In genomic region chr12:108792361-108793292, GRCh38 we compare ENCODE assay signal across 14 cellular contexts.
A peak's percentile ranks its signal among the peaks of the same experiment; 100 is the strongest.
DNase-seq lines count a peak whose midpoint lies in the region; ATAC-seq and TF ChIP-seq lines count a peak whose summit lies in the region.
"Had no signal": no experiment of that assay in that cellular context is flagged by ENCODE, and none has a peak within 500 bp of the region (broad histone marks: within the 10 kb centered on the region; RNA-seq: fewer than 3 reads in every experiment).

No MANE protein-coding gene starts in this region.

- H2AFZ ChIP-seq in GM23248: no peak overlapping the region
- no peak overlapping the region for H2AFZ ChIP-seq in neuronal stem cell (ENCODE audit: low read length)

- H3K79me1 ChIP-seq in neuronal stem cell (ENCODE audit: low read depth, low read length): no peaks in the 10 kb centered on the region

- no peak overlapping the region for H2BK5ac ChIP-seq in neuronal stem cell (ENCODE audit: low read length)

- H3K4me2 ChIP-seq in GM23248 (ENCODE audit: unreplicated experiment): no peak overlapping the region
- no peak overlapping the region for H3K4me2 ChIP-seq in neuronal stem cell (ENCODE audit: insufficient read depth, low read length, poor library complexity, severe bottlenecking)

- BruUV-seq in Calu3 (replicated peaks; lab: Mats Ljungman, UMichigan): no TSS peak

- H4K20me1 ChIP-seq in GM23248 (ENCODE audit: insufficient read depth): no peaks in the 10 kb centered on the region

- no peaks in the 10 kb centered on the region for H3K9me2 ChIP-seq in GM23248 (ENCODE audit: insufficient read depth)

- no peak overlapping the region for H3K14ac ChIP-seq in neuronal stem cell (ENCODE audit: low read length)

- peaks cover 60% of the 10 kb centered on the region for H3K36me3 ChIP-seq in GM23248 (ENCODE audit: low read depth)
- H3K36me3 ChIP-seq in ascending aorta: peaks cover 42 to 69% of the 10 kb centered on the region in 2 donors
- H3K36me3 ChIP-seq in neuronal stem cell (replicated peaks in 1 of 2; ENCODE audit: control insufficient read depth in 2 of 2, insufficient read depth in 2 of 2, low read length in 2 of 2): peaks cover 27 to 81% of the 10 kb centered on the region in 2 donors
- H3K36me3 ChIP-seq in upper lobe of left lung: peaks cover 24 to 94% (median 47%) of the 10 kb centered on the region in 4 donors
- H3K36me3 ChIP-seq: breast epithelium had no signal

- WGBS in GM23248 (ENCODE audit: low coverage in 1 of 2, low lambda C conversion rate in 2 of 2, missing lambda C conversion rate in 2 of 2), 2 experiments: 90 to 91% methylated on average over 27 of the region's 27 CpGs
- no CpG with 5 or more reads among the region's 27 CpGs for WGBS in neuronal stem cell (ENCODE audit: extremely low coverage in 2 of 2, insufficient read length in 2 of 2, insufficient replicate concordance in 1 of 2), 2 donors
- 89 to 93% methylated on average over 21 to 27 of the region's 27 CpGs for WGBS in upper lobe of left lung, 2 donors

- no peak overlapping the region; the same call in 1 of the 2 replicates for H3K9ac ChIP-seq in GM23248
- H3K9ac ChIP-seq in neuronal stem cell (ENCODE audit: low read depth, low read length, poor library complexity): peak overlapping the region; percentile 55

- peak overlapping the region; percentile 25 for H3K27ac Mint-ChIP-seq in Calu3 (ENCODE audit: unreplicated experiment)
- H3K27ac Mint-ChIP-seq in stimulated activated memory B cell treated with anti-CD40 and anti-IgM and Interleukin-4, amounts not matched to agents 10 μg/mL and 1 μg/mL and 100 μg/mL, for 72 hours: no peak overlapping the region

- H3F3A ChIP-seq in GM23248 (ENCODE audit: insufficient read depth): no peaks in the 10 kb centered on the region

- no peak for TF ChIP-seq POLR2A in upper lobe of left lung (IDR thresholded peaks at IDR 0.05)

- H3K23ac ChIP-seq in neuronal stem cell (ENCODE audit: low read depth, low read length, poor library complexity): no peak overlapping the region

- H3K27me3 ChIP-seq in GM23248 (replicated peaks; ENCODE audit: insufficient read depth) (no peaks in the 10 kb centered on the region), ascending aorta (no peaks in the 10 kb centered on the region), neuronal stem cell (ENCODE audit: control insufficient read depth in 3 of 3, insufficient read depth in 3 of 3, low read depth in 1 of 3, low read length in 3 of 3) (no peaks in the 10 kb centered on the region), upper lobe of left lung (no peaks in the 10 kb centered on the region)
- H3K27me3 ChIP-seq: breast epithelium, thyroid gland had no signal

- no peak for TF ChIP-seq CTCF in Calu3 (IDR thresholded peaks at IDR 0.05; ENCODE audit: unreplicated experiment)
- no peak for TF ChIP-seq CTCF in ascending aorta (IDR thresholded peaks at IDR 0.05)
- no peak for TF ChIP-seq CTCF in upper lobe of left lung (IDR thresholded peaks at IDR 0.05)

- peak overlapping the region; percentile 58 for H3K18ac ChIP-seq in neuronal stem cell (ENCODE audit: low read length)

- no peak overlapping the region for H2BK12ac ChIP-seq in neuronal stem cell (ENCODE audit: low read length)

- CTCF ChIA-PET in Calu3 (lab: Charles Lee): no interaction called here

- H4K8ac ChIP-seq in neuronal stem cell (ENCODE audit: low read depth, low read length): no peak overlapping the region

- peaks cover 51% of the 10 kb centered on the region for H3K36me3 Mint-ChIP-seq in Calu3 (ENCODE audit: insufficient read depth, unreplicated experiment)
- peaks cover 61% of the 10 kb centered on the region for H3K36me3 Mint-ChIP-seq in stimulated activated memory B cell treated with anti-CD40 and anti-IgM and Interleukin-4, amounts not matched to agents 10 μg/mL and 1 μg/mL and 100 μg/mL, for 72 hours

- H2BK120ac ChIP-seq in neuronal stem cell (ENCODE audit: low read depth, low read length): no peak overlapping the region

- H3K9me3 ChIP-seq in GM23248 (ENCODE audit: low read depth) (no peaks in the 10 kb centered on the region), ascending aorta (no peaks in the 10 kb centered on the region), neuronal stem cell (replicated peaks in 1 of 2; ENCODE audit: control insufficient read depth in 2 of 2, insufficient read depth in 1 of 2, low read depth in 1 of 2, low read length in 2 of 2) (peaks cover 6 to 11% of the 10 kb centered on the region in 2 donors), upper lobe of left lung (no peaks in the 10 kb centered on the region)
- H3K9me3 ChIP-seq: breast epithelium, thyroid gland had no signal

- no peaks in the 10 kb centered on the region for H3K4me1 Mint-ChIP-seq in Calu3 (ENCODE audit: low read depth, unreplicated experiment)
- no peaks in the 10 kb centered on the region for H3K4me1 Mint-ChIP-seq in stimulated activated memory B cell treated with anti-CD40 and anti-IgM and Interleukin-4, amounts not matched to agents 10 μg/mL and 1 μg/mL and 100 μg/mL, for 72 hours

- DNase-seq in Calu3 (no peak), GM23248 (peak; percentile 5), ascending aorta (ENCODE audit: low spot score in 2 of 2) (no peak), neuronal stem cell (ENCODE audit: low spot score) (no peak), NCI-H69 (lab: John Stamatoyannopoulos, UW) (no peak), upper lobe of left lung (no peak)
- DNase-seq: AML-193, foreskin melanocyte, NCI-H2081, SHP77, thyroid gland had no signal

- no peaks in the 10 kb centered on the region for H3K9me3 Mint-ChIP-seq in Calu3 (ENCODE audit: low read depth, unreplicated experiment)
- H3K9me3 Mint-ChIP-seq in stimulated activated memory B cell treated with anti-CD40 and anti-IgM and Interleukin-4, amounts not matched to agents 10 μg/mL and 1 μg/mL and 100 μg/mL, for 72 hours: no peaks in the 10 kb centered on the region

- TF ChIP-seq EP300 in upper lobe of left lung (IDR thresholded peaks at IDR 0.05): no peak

- ATAC-seq in stimulated activated memory B cell treated with anti-CD40 and anti-IgM and Interleukin-4, amounts not matched to agents 10 μg/mL and 1 μg/mL and 100 μg/mL, for 72 hours: no peak
- ATAC-seq in upper lobe of left lung (ENCODE audit: low FRiP score in 2 of 2): no peak

- H3K79me2 ChIP-seq in GM23248 (ENCODE audit: insufficient read depth): peaks cover 82% of the 10 kb centered on the region

- no peak overlapping the region for H3K4me3 Mint-ChIP-seq in Calu3 (ENCODE audit: low read depth, unreplicated experiment)
- H3K4me3 Mint-ChIP-seq in stimulated activated memory B cell treated with anti-CD40 and anti-IgM and Interleukin-4, amounts not matched to agents 10 μg/mL and 1 μg/mL and 100 μg/mL, for 72 hours: no peak overlapping the region

- intact Hi-C loops in Calu3 (cut with micrococcal nuclease; ENCODE audit: unreplicated experiment): no loop called here
- intact Hi-C loops in ascending aorta (cut with DNase I): no loop called here

- no peak overlapping the region for H4K91ac ChIP-seq in neuronal stem cell (ENCODE audit: low read depth, low read length, poor library complexity)

- H3K27ac ChIP-seq in GM23248 (no peak overlapping the region), ascending aorta (peak overlapping the region; percentile 69 to 77), neuronal stem cell (replicated peaks; ENCODE audit: low read length) (no peak overlapping the region), upper lobe of left lung (no peak overlapping the region)
- H3K27ac ChIP-seq: breast epithelium, epithelial cell of prostate, thyroid gland had no signal

- H2AK5ac ChIP-seq in neuronal stem cell (ENCODE audit: low read depth, low read length): no peak overlapping the region

- H3K4me3 ChIP-seq in GM23248 (no peak overlapping the region), ascending aorta (no peak overlapping the region), neuronal stem cell (ENCODE audit: low read length in 2 of 2) (no peak overlapping the region), upper lobe of left lung (no peak overlapping the region)
- H3K4me3 ChIP-seq: breast epithelium, thyroid gland had no signal

- H3K4me1 ChIP-seq in GM23248 (ENCODE audit: insufficient read depth) (no peaks in the 10 kb centered on the region), ascending aorta (peaks cover 0 to 6% of the 10 kb centered on the region in 2 donors), neuronal stem cell (ENCODE audit: control insufficient read depth in 2 of 2, insufficient read depth in 1 of 2, low read depth in 1 of 2, low read length in 2 of 2) (no peaks in the 10 kb centered on the region), upper lobe of left lung (no peaks in the 10 kb centered on the region)
- H3K4me1 ChIP-seq: breast epithelium had no signal

- H3K27me3 Mint-ChIP-seq in Calu3 (ENCODE audit: unreplicated experiment): no peaks in the 10 kb centered on the region
- H3K27me3 Mint-ChIP-seq in stimulated activated memory B cell treated with anti-CD40 and anti-IgM and Interleukin-4, amounts not matched to agents 10 μg/mL and 1 μg/mL and 100 μg/mL, for 72 hours: no peaks in the 10 kb centered on the region

- H3K4ac ChIP-seq in neuronal stem cell (ENCODE audit: low read length): no peak overlapping the region

- in situ Hi-C loops in GM23248 (cut with MboI): no loop called here

- no peak overlapping the region for H2BK15ac ChIP-seq in neuronal stem cell (ENCODE audit: low read length)

Comparison
In these comparisons a context has a peak if more than half of its experiments do, and no peak if none do; other contexts are left out.
1. H3K27ac ChIP-seq: peak in ascending aorta (2 of 2); none in GM23248 (single experiment), neuronal stem cell (single experiment) and upper lobe of left lung (0 of 4).